In genomic region chr1:103489881-103490280, GRCh38 we compare ENCODE assay signal across 14 cellular contexts. TPM values are rescaled to one million over a fixed set of nuclear protein-coding genes. Genes with fewer than 3 reads are reported as not detected.
DNase-seq lines count a peak whose midpoint lies in the region; ATAC-seq, FAIRE-seq and TF ChIP-seq lines count a peak whose summit lies in the region.
"Had no signal": no experiment of that assay in that cellular context is flagged by ENCODE, and none has a peak within 500 bp of the region (broad histone marks: within the 10 kb centered on the region; RNA-seq: fewer than 3 reads in every experiment).

No MANE protein-coding gene starts in this region.

- no peak overlapping the region for H2AK5ac ChIP-seq in mesendoderm (ENCODE audit: low read length)

- no peak overlapping the region for H2BK5ac ChIP-seq in mesendoderm (ENCODE audit: low read length)

- H2BK15ac ChIP-seq in mesendoderm (replicated peaks; ENCODE audit: low read depth) = no peak overlapping the region

- H3K27me3 ChIP-seq in mesendoderm (ENCODE audit: insufficient read depth, low read length, poor library complexity) (no peaks in the 10 kb centered on the region), dorsolateral prefrontal cortex (no peaks in the 10 kb centered on the region)
- H3K27me3 ChIP-seq: cardiac muscle cell, gastroesophageal sphincter, tibial nerve had no signal

- no peak overlapping the region for H3K4me2 ChIP-seq in mesendoderm (ENCODE audit: low read length)

- H3K18ac ChIP-seq in mesendoderm (ENCODE audit: low read length) = no peak overlapping the region

- no peak overlapping the region for H3K4ac ChIP-seq in mesendoderm (ENCODE audit: low read depth, low read length)

- no peaks in the 10 kb centered on the region for H3K36me3 ChIP-seq in mesendoderm (ENCODE audit: control insufficient read depth, insufficient read depth, low read length)
- H3K36me3 ChIP-seq: cardiac muscle cell, gastroesophageal sphincter, tibial nerve had no signal

- no peak for TF ChIP-seq CTCF in dorsolateral prefrontal cortex (IDR thresholded peaks at IDR 0.05 in 54 of 56, conservative IDR thresholded peaks at IDR 0.05 in 2 of 56; ENCODE audit: low read depth in 1 of 56, partially characterized antibody in 56 of 56)

- no peaks in the 10 kb centered on the region for H3K79me1 ChIP-seq in mesendoderm (ENCODE audit: low read length)

- H3K9ac ChIP-seq in mesendoderm (ENCODE audit: low read length) = no peak overlapping the region

- H4K8ac ChIP-seq in mesendoderm (ENCODE audit: low read depth, low read length) = no peak overlapping the region

- intact Hi-C loops in dorsolateral prefrontal cortex (cut with DNase I) = no loop called here

- no peak for FAIRE-seq in frontal cortex (lab: Jason Lieb, UNC)

- peak; percentile 56 for DNase-seq in amniotic epithelial cell (ENCODE audit: low read depth)
- DNase-seq in mesendoderm = peak; percentile 14
- no peak for DNase-seq in DMS 273 treated with DMSO at 0.1 percent for 48 hours (lab: John Stamatoyannopoulos, UW)
- DNase-seq in dorsolateral prefrontal cortex = no peak
- DNase-seq in frontal cortex (ENCODE audit: low spot score in 2 of 2) = no peak
- DNase-seq: activated CD8-positive, alpha-beta memory T cell treated with anti-CD3 and anti-CD28 coated beads, Interleukin-2, amount 50 U/mL, for 4 hours; T-helper 17 cell had no signal

- H3K23ac ChIP-seq in mesendoderm (ENCODE audit: low read length) = no peak overlapping the region

- no peak overlapping the region for H2BK120ac ChIP-seq in mesendoderm (ENCODE audit: low read depth, low read length)

- H3K4me3 ChIP-seq in mesendoderm (ENCODE audit: low read length) = no peak overlapping the region
- H3K4me3 ChIP-seq in dorsolateral prefrontal cortex = no peak overlapping the region
- H3K4me3 ChIP-seq: cardiac muscle cell, gastroesophageal sphincter, lung, tibial nerve had no signal

- ATAC-seq in GM19025 (IDR thresholded peaks at IDR 0.05; ENCODE audit: low read depth, unreplicated experiment) (peak; percentile 75), HG02938 (IDR thresholded peaks at IDR 0.05; ENCODE audit: unreplicated experiment) (peak; percentile 71), GM21723 (IDR thresholded peaks at IDR 0.05; ENCODE audit: unreplicated experiment) (no peak)
- ATAC-seq: gastroesophageal sphincter, T-helper 17 cell had no signal

- no peak overlapping the region for H3K56ac ChIP-seq in mesendoderm (ENCODE audit: low read length)

- no peaks in the 10 kb centered on the region for H3K79me2 ChIP-seq in mesendoderm (ENCODE audit: control insufficient read depth, insufficient read depth, low read length)

- no peak overlapping the region for H4K5ac ChIP-seq in mesendoderm (ENCODE audit: low read length)

- H3K27ac ChIP-seq in mesendoderm (ENCODE audit: low read depth, low read length) (no peak overlapping the region), dorsolateral prefrontal cortex (no peak overlapping the region)
- H3K27ac ChIP-seq: cardiac muscle cell, gastroesophageal sphincter, tibial nerve had no signal

- H3K4me1 ChIP-seq in mesendoderm (ENCODE audit: control insufficient read depth, low read depth, low read length) = no peaks in the 10 kb centered on the region
- H3K4me1 ChIP-seq: gastroesophageal sphincter, tibial nerve had no signal

RNA-seq across cellular contexts. Expression of gene RNPC3, which starts 35.6 kb away (rescaled TPM):
- 15.8 TPM for polyA plus RNA-seq in mesendoderm (2013, experiment 1 of 2)
- polyA plus RNA-seq in mesendoderm (2013, experiment 2 of 2) = 14.8 TPM
- total RNA-seq in dorsolateral prefrontal cortex (100 to 1,000 TPM in 35 of 120 experiments, 10 to 100 TPM in 85; 59.0 to 149 (median 91.9) TPM), frontal cortex (16.7 TPM)

Comparison
In these comparisons a context has a peak if more than half of its experiments do, and no peak if none do; other contexts are left out.
1. DNase-seq: peak in amniotic epithelial cell (single experiment) and mesendoderm (single experiment); none in DMS 273 treated with DMSO at 0.1 percent for 48 hours (single experiment), dorsolateral prefrontal cortex (0 of 10) and frontal cortex (0 of 2).